8 cellular contexts compared by ENCODE assay signal in genomic region chr3:154121236-154122095, GRCh38. TPM values are rescaled to one million over a fixed set of nuclear protein-coding genes. Genes with fewer than 3 reads are reported as not detected.
DNase-seq lines count a peak whose midpoint lies in the region; ATAC-seq, FAIRE-seq and TF ChIP-seq lines count a peak whose summit lies in the region.

TSS of gene ARHGEF26 (plus strand) at chr3:154121390. CDS start at chr3:154121993, 603 bp downstream.

- H3K9ac ChIP-seq in subcutaneous abdominal adipose tissue (ENCODE audit: low read length in 5 of 5) = peak within 1 kb of the TSS in 4 of 5 donors; percentile 68 to 86 (median 72)

- TF ChIP-seq CTCF in neutrophil (IDR thresholded peaks at IDR 0.05) = no peak

- H3K27ac ChIP-seq in neutrophil = no peak within 1 kb of the TSS
- H3K27ac ChIP-seq in subcutaneous abdominal adipose tissue (ENCODE audit: low read depth, low read length) = peak within 1 kb of the TSS; percentile 48

- ATAC-seq in GM19455 (IDR thresholded peaks at IDR 0.05; ENCODE audit: unreplicated experiment) = peak; percentile 76

- H3K4me1 ChIP-seq in neutrophil (ENCODE audit: control insufficient read depth in 1 of 2, insufficient read depth in 1 of 2, low read depth in 1 of 2, low read length in 1 of 2) (peaks cover 20 to 26% of the 10 kb centered on the region in 2 experiments), subcutaneous abdominal adipose tissue (ENCODE audit: control insufficient read depth in 5 of 5, insufficient read depth in 5 of 5, low read length in 5 of 5) (peaks cover 0 to 37% (median 26%) of the 10 kb centered on the region in 5 donors)

- peak within 1 kb of the TSS; percentile 59 to 75 for H3K4me3 ChIP-seq in neutrophil (ENCODE audit: low read depth in 1 of 2, low read length in 1 of 2)
- H3K4me3 ChIP-seq in subcutaneous abdominal adipose tissue (ENCODE audit: low read depth in 1 of 5, low read length in 5 of 5) = peak within 1 kb of the TSS; percentile 74 to 93 (median 89)

- TF ChIP-seq POLR2A in Raji (IDR thresholded peaks at IDR 0.05; ENCODE audit: insufficient read depth, low read depth, low read length) = peak; percentile 67

- H3K36me3 ChIP-seq in neutrophil (no peaks in the 10 kb centered on the region), subcutaneous abdominal adipose tissue (ENCODE audit: control insufficient read depth in 5 of 5, insufficient read depth in 5 of 5, low read length in 5 of 5) (peaks cover 0 to under 1% (median 0%) of the 10 kb centered on the region in 5 donors)

- DNase-seq in C1 segment of cervical spinal cord (lab: John Stamatoyannopoulos, UW) (peak in 13 of 14 donors; percentile 14 to 84 (median 57)), HT1080 (ENCODE audit: low read depth) (peak; percentile 66), activated gamma-delta T cell treated with Interleukin-2 at 50 U/mL for 16 hours (peak; percentile 62), frontal cortex (ENCODE audit: low spot score in 2 of 2) (peak; percentile 73 to 82)

- no peak for FAIRE-seq in frontal cortex (lab: Jason Lieb, UNC)

- H3K9me3 ChIP-seq in neutrophil = no peaks in the 10 kb centered on the region
- no peaks in the 10 kb centered on the region for H3K9me3 ChIP-seq in subcutaneous abdominal adipose tissue (ENCODE audit: control insufficient read depth in 5 of 5, low read length in 5 of 5)

- H3K27me3 ChIP-seq in neutrophil (peaks cover 76% of the 10 kb centered on the region), subcutaneous abdominal adipose tissue (ENCODE audit: control insufficient read depth in 5 of 5, insufficient read depth in 4 of 5, low read length in 5 of 5) (peaks cover 0 to 3% (median 0%) of the 10 kb centered on the region in 5 donors)

RNA-seq across cellular contexts. Expression of gene ARHGEF26, which starts in this region (rescaled TPM):
- 5.3 and 6.2 TPM in 2 replicates for total RNA-seq in HT1080 (2014; rRNA removed; shearing (Covaris generic))
- polyA plus RNA-seq in HT1080 (2015; cell fraction: cytosol; rRNA removed) = 4.0 TPM in 2 replicates
- polyA plus RNA-seq in HT1080 (2015; cell fraction: nucleus; rRNA removed) = 6.2 and 6.8 TPM in 2 replicates
- 4.1 TPM for total RNA-seq in frontal cortex
